8 cellular contexts compared by ENCODE assay signal in genomic region chr4:76704133-76704881, GRCh38.
DNase-seq lines count a peak whose midpoint lies in the region; ATAC-seq and TF ChIP-seq lines count a peak whose summit lies in the region.

No MANE protein-coding gene starts in this region.

- TF ChIP-seq CTCF in ascending aorta (IDR thresholded peaks at IDR 0.05), result no peak
- no peak for TF ChIP-seq CTCF in left ventricle myocardium inferior (IDR thresholded peaks at IDR 0.05; ENCODE audit: borderline replicate concordance)

- H3K27me3 Mint-ChIP-seq in activated naive CD4-positive, alpha-beta T cell treated with anti-CD3 and anti-CD28 coated beads, Interleukin-2, amount 10 ng/mL, durations not matched to agents 7 days and 5 days, result peaks cover 11% of the 10 kb centered on the region
- peaks cover 42 to 71% of the 10 kb centered on the region in 2 donors for H3K27me3 Mint-ChIP-seq in effector memory CD8-positive, alpha-beta T cell

- H3K36me3 ChIP-seq in ascending aorta (no peaks in the 10 kb centered on the region), left ventricle myocardium inferior (no peaks in the 10 kb centered on the region)

- H3K27ac ChIP-seq in ascending aorta (peak overlapping the region; percentile 80 to 84), left ventricle myocardium inferior (replicated peaks) (peak overlapping the region; percentile 64)

- no peaks in the 10 kb centered on the region for H3K36me3 Mint-ChIP-seq in activated naive CD4-positive, alpha-beta T cell treated with anti-CD3 and anti-CD28 coated beads, Interleukin-2, amount 10 ng/mL, durations not matched to agents 7 days and 5 days
- H3K36me3 Mint-ChIP-seq in effector memory CD8-positive, alpha-beta T cell (ENCODE audit: insufficient read depth), result no peaks in the 10 kb centered on the region

- H3K4me1 ChIP-seq in ascending aorta, result peaks cover 18 to 53% of the 10 kb centered on the region in 2 donors
- peaks cover 38% of the 10 kb centered on the region for H3K4me1 ChIP-seq in left ventricle myocardium inferior

- no peak overlapping the region for H3K27ac Mint-ChIP-seq in activated naive CD4-positive, alpha-beta T cell treated with anti-CD3 and anti-CD28 coated beads, Interleukin-2, amount 10 ng/mL, durations not matched to agents 7 days and 5 days
- H3K27ac Mint-ChIP-seq in effector memory CD8-positive, alpha-beta T cell, result no peak overlapping the region

- H3K4me1 Mint-ChIP-seq in activated naive CD4-positive, alpha-beta T cell treated with anti-CD3 and anti-CD28 coated beads, Interleukin-2, amount 10 ng/mL, durations not matched to agents 7 days and 5 days, result no peaks in the 10 kb centered on the region
- H3K4me1 Mint-ChIP-seq in effector memory CD8-positive, alpha-beta T cell (ENCODE audit: low read depth in 2 of 2), result no peaks in the 10 kb centered on the region

- H3K27me3 ChIP-seq in ascending aorta (no peaks in the 10 kb centered on the region), left ventricle myocardium inferior (ENCODE audit: low read depth) (no peaks in the 10 kb centered on the region)

- H3K4me3 ChIP-seq in ascending aorta, result no peak overlapping the region
- no peak overlapping the region for H3K4me3 ChIP-seq in left ventricle myocardium inferior

- H3K9me3 Mint-ChIP-seq in activated naive CD4-positive, alpha-beta T cell treated with anti-CD3 and anti-CD28 coated beads, Interleukin-2, amount 10 ng/mL, durations not matched to agents 7 days and 5 days, result no peaks in the 10 kb centered on the region
- H3K9me3 Mint-ChIP-seq in effector memory CD8-positive, alpha-beta T cell, result no peaks in the 10 kb centered on the region

- no peak for ATAC-seq in HG03432 (IDR thresholded peaks at IDR 0.05; ENCODE audit: unreplicated experiment)
- no peak for ATAC-seq in effector memory CD8-positive, alpha-beta T cell (replicated peaks)

- no peaks in the 10 kb centered on the region for H3K9me3 ChIP-seq in ascending aorta
- H3K9me3 ChIP-seq in left ventricle myocardium inferior (replicated peaks), result no peaks in the 10 kb centered on the region

- CTCF ChIA-PET in activated naive CD4-positive, alpha-beta T cell treated with anti-CD3 and anti-CD28 coated beads, Interleukin-2, amount 10 ng/mL, durations not matched to agents 7 days and 5 days (lab: Charles Lee), result no interaction called here

- intact Hi-C loops in ascending aorta (cut with DNase I), result no loop called here
- intact Hi-C loops in left ventricle myocardium inferior (cut with micrococcal nuclease), result no loop called here

- H3K4me3 Mint-ChIP-seq in activated naive CD4-positive, alpha-beta T cell treated with anti-CD3 and anti-CD28 coated beads, Interleukin-2, amount 10 ng/mL, durations not matched to agents 7 days and 5 days, result no peak overlapping the region
- H3K4me3 Mint-ChIP-seq in effector memory CD8-positive, alpha-beta T cell, result no peak overlapping the region

- DNase-seq in HT-29 (ENCODE audit: low spot score), result peak; percentile 85
- no peak for DNase-seq in ascending aorta (ENCODE audit: low spot score in 2 of 2)
- no peak for DNase-seq in left ventricle myocardium inferior
- DNase-seq in renal cortical epithelial cell (ENCODE audit: low read depth), result peak; percentile 91
- DNase-seq in activated naive CD4-positive, alpha-beta T cell treated with anti-CD3 and anti-CD28 coated beads, Interleukin-2, amount 10 ng/mL, durations not matched to agents 7 days and 5 days, result no peak
- no peak for DNase-seq in activated T-cell treated with anti-CD3 and anti-CD28 coated beads, Interleukin-2, amount 50 U/mL, for 1 hour
- DNase-seq in effector memory CD8-positive, alpha-beta T cell, result no peak

Comparison
In these comparisons a context has a peak if more than half of its experiments do, and no peak if none do; other contexts are left out.
1. DNase-seq: peak in HT-29 (single experiment) and renal cortical epithelial cell (single experiment); none in ascending aorta (0 of 2), left ventricle myocardium inferior (single experiment), activated naive CD4-positive, alpha-beta T cell treated with anti-CD3 and anti-CD28 coated beads, Interleukin-2, amount 10 ng/mL, durations not matched to agents 7 days and 5 days (single experiment), activated T-cell treated with anti-CD3 and anti-CD28 coated beads, Interleukin-2, amount 50 U/mL, for 1 hour (single experiment) and effector memory CD8-positive, alpha-beta T cell (0 of 3).